In genomic region chr5:42908509-42909488, GRCh38 we compare ENCODE assay signal across 8 cellular contexts.
DNase-seq lines count a peak whose midpoint lies in the region; ATAC-seq and TF ChIP-seq lines count a peak whose summit lies in the region.

No MANE protein-coding gene starts in this region.

- H3K9me3 ChIP-seq in AG04450 (ENCODE audit: control insufficient read depth, insufficient read depth, low read length), result no peaks in the 10 kb centered on the region

- H3K4me3 ChIP-seq in AG04450 (ENCODE audit: low read depth, low read length) (peak overlapping the region; percentile 58), WI38 (ENCODE audit: low read depth, low read length) (peak overlapping the region; percentile 62), cardiac fibroblast (replicated peaks in 1 of 2; ENCODE audit: low read depth in 2 of 2, low read length in 2 of 2) (peak overlapping the region; percentile 34 to 54)

- POLR2A ChIA-PET in AG04450 (lab: Yijun Ruan, JAX), result interaction anchor here (0.6 to 1.2 kb wide), 6 partner anchors 40 to 156 kb away, joined by 3 to 15 read pairs (median 5); no protein-coding TSS in a partner anchor

- TF ChIP-seq CTCF in AG04450 (IDR thresholded peaks at IDR 0.05; ENCODE audit: low read depth, low read length) (peak; percentile 88), WI38 (IDR thresholded peaks at IDR 0.05; ENCODE audit: low read depth, low read length) (peak; percentile 89), cardiac fibroblast (IDR thresholded peaks at IDR 0.05; ENCODE audit: low read depth, low read length) (peak; percentile 82)

- CTCF ChIA-PET in AG04450 (lab: Charles Lee), result interaction anchor here (0.5 to 6.0 kb wide), 61 partner anchors 10 to 575 kb away, joined by 3 to 60 read pairs (median 4); partner anchors contain the start of genes ANXA2R and TMEM267

- peaks cover 23% of the 10 kb centered on the region for H3K27me3 ChIP-seq in AG04450 (ENCODE audit: control insufficient read depth, insufficient read depth, low read length)

- ATAC-seq in GM18870 (IDR thresholded peaks at IDR 0.05; ENCODE audit: unreplicated experiment), result peak; percentile 89
- peak; percentile 88 for ATAC-seq in HG03139 (IDR thresholded peaks at IDR 0.05; ENCODE audit: unreplicated experiment)

- H3K27ac ChIP-seq in AG04450 (ENCODE audit: low read depth, low read length), result no peak overlapping the region

- DNase-seq in AG04450 (ENCODE audit: low read depth, low spot score) (peak; percentile 68), NCI-H2196 (lab: John Stamatoyannopoulos, UW; ENCODE audit: unreplicated experiment) (peak; percentile 92), cardiac fibroblast (ENCODE audit: low read depth in 2 of 2) (peak; percentile 91 to 92), inferior parietal cortex (ENCODE audit: extremely low spot score) (peak; percentile 96), smooth muscle cell of the brain vasculature (ENCODE audit: low read depth, low spot score) (peak; percentile 61)
